In the genomic region with DNA sequence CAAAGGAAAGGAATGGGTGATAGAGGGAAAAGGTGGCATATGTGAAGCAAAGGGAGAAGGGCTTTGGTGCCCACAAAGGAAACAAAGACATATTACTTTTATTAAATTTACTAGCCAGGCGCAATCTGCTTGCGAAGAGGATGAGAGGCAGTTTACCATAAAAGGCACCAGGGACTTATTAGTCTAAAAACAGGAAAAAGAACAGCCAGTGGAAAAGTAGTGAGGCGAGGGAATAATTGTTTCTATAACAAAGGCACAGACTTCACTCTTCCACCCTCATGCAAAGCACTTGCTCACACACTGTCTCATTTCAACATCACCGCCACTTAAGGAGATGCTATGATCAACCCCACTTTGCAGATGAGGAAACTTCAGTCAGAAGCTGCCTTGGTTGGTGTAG, we compare ENCODE assay signal across 24 cellular contexts.
DNase-seq lines count a peak whose midpoint lies in the region; ATAC-seq and TF ChIP-seq lines count a peak whose summit lies in the region.
"Had no signal": no experiment of that assay in that cellular context is flagged by ENCODE, and none has a peak within 500 bp of the region (broad histone marks: within the 10 kb centered on the region; RNA-seq: fewer than 3 reads in every experiment).

No MANE protein-coding gene starts in this region.

- no peak overlapping the region for H3K9ac ChIP-seq in PC-3 (ENCODE audit: low read length)

- no peaks in the 10 kb centered on the region for H3K27me3 ChIP-seq in ACC112 (ENCODE audit: insufficient read depth, low read length)
- H3K27me3 ChIP-seq in PC-3 (ENCODE audit: low read length): no peaks in the 10 kb centered on the region

- ATAC-seq in PC-3: no peak
- ATAC-seq in HG03457 (IDR thresholded peaks at IDR 0.05; ENCODE audit: unreplicated experiment): no peak
- no peak for ATAC-seq in HG03039 (IDR thresholded peaks at IDR 0.05; ENCODE audit: unreplicated experiment)
- ATAC-seq: CD8-positive, alpha-beta T cell; K562 had no signal

- H3K9me2 ChIP-seq in PC-3 (replicated peaks; ENCODE audit: low read length): no peaks in the 10 kb centered on the region

- H3K79me2 ChIP-seq in ACC112 (ENCODE audit: control insufficient read depth, insufficient read depth, low read length, unreplicated experiment) (no peaks in the 10 kb centered on the region), PC-3 (ENCODE audit: low read length) (no peaks in the 10 kb centered on the region)

- H3K4me1 ChIP-seq in ACC112 (ENCODE audit: control insufficient read depth, insufficient read depth, low read length, unreplicated experiment) (peaks cover 26% of the 10 kb centered on the region), PC-3 (ENCODE audit: insufficient read depth, low read length) (peaks cover 23% of the 10 kb centered on the region)

- intact Hi-C loops in PC-3 (cut with micrococcal nuclease): no loop called here

- H3K36me3 ChIP-seq in ACC112 (ENCODE audit: insufficient read depth, low read length): no peaks in the 10 kb centered on the region
- no peaks in the 10 kb centered on the region for H3K36me3 ChIP-seq in PC-3 (ENCODE audit: low read depth, low read length)

- no peaks in the 10 kb centered on the region for H4K20me1 ChIP-seq in PC-3 (ENCODE audit: low read length)

- H3K4me3 ChIP-seq in ACC112 (ENCODE audit: low read depth, low read length): no peak overlapping the region
- H3K4me3 ChIP-seq in PC-3 (ENCODE audit: low read length): no peak overlapping the region
- H3K4me3 ChIP-seq: K562 had no signal

- CTCF ChIA-PET in PC-3 (lab: Charles Lee): no interaction called here

- TF ChIP-seq CTCF in PC-3 (conservative IDR thresholded peaks at IDR 0.05; ENCODE audit: low read depth, low read length): no peak

- DNase-seq in PC-3: no peak
- peak; percentile 52 to 59 for DNase-seq in dermis microvascular lymphatic vessel endothelial cell (ENCODE audit: low read depth in 2 of 2)
- peak; percentile 14 to 71 for DNase-seq in lung microvascular endothelial cell (ENCODE audit: low read depth in 2 of 2)
- no peak for DNase-seq in NCI-H2107 (lab: John Stamatoyannopoulos, UW)
- DNase-seq: C1 segment of cervical spinal cord; Caco-2; CD8-positive, alpha-beta T cell; DMS 273 treated with DMSO at 0.1 percent for 48 hours; DMS79 treated with DMSO at 0.1 percent for 48 hours; GF-D8; Kasumi-1; MV-4-11; NCI-H1105; NCI-H146; NCI-H1930; NCI-H446; NCI-H524 treated with DMSO at 0.1 percent for 48 hours; NCI-H774; RPMI8226; SHP77 had no signal

- H3K4me2 ChIP-seq in PC-3 (ENCODE audit: low read length): peak overlapping the region; percentile 60

- H3K9me3 ChIP-seq in PC-3 (ENCODE audit: low read length): no peaks in the 10 kb centered on the region
- H3K9me3 ChIP-seq: Caco-2 had no signal

- peak overlapping the region; percentile 35 for H3K27ac ChIP-seq in ACC112 (ENCODE audit: low read depth, low read length)
- peak overlapping the region; percentile 29 for H3K27ac ChIP-seq in PC-3 (ENCODE audit: low read length)

- BruUV-seq in PC-3 (replicated peaks; lab: Mats Ljungman, UMichigan): no TSS peak

- H3F3A ChIP-seq in PC-3 (ENCODE audit: low read length, unreplicated experiment): no peaks in the 10 kb centered on the region

- H2AFZ ChIP-seq in ACC112 (ENCODE audit: low read length, unreplicated experiment) (no peak overlapping the region), PC-3 (ENCODE audit: low read length) (no peak overlapping the region)

- POLR2A ChIA-PET in PC-3 (lab: Charles Lee; ENCODE audit: unreplicated experiment): no interaction called here

Comparison
In these comparisons a context has a peak if more than half of its experiments do, and no peak if none do; other contexts are left out.
1. DNase-seq: peak in dermis microvascular lymphatic vessel endothelial cell (2 of 2) and lung microvascular endothelial cell (2 of 2); none in PC-3 (single experiment) and NCI-H2107 (single experiment).